8 cellular contexts compared by ENCODE assay signal in genomic region chr19:39407394-39407643, GRCh38. TPM values are rescaled to one million over a fixed set of nuclear protein-coding genes. Genes with fewer than 3 reads are reported as not detected.
DNase-seq lines count a peak whose midpoint lies in the region; ATAC-seq and TF ChIP-seq lines count a peak whose summit lies in the region.

No MANE protein-coding gene starts in this region.

- intact Hi-C loops in CD4-positive, alpha-beta memory T cell (cut with micrococcal nuclease): loop anchor here (2.0 kb wide), 1 partner anchor 557 kb away; no protein-coding TSS in a partner anchor
- intact Hi-C loops in PC-9 (cut with micrococcal nuclease; ENCODE audit: unreplicated experiment): loop anchor here (2.0 kb wide), 1 partner anchor 23 kb away; no protein-coding TSS in a partner anchor

- peak in 1 of 5 donors; percentile 83 for DNase-seq in CD4-positive, alpha-beta memory T cell
- DNase-seq in PC-9 (no peak), epithelial cell of prostate (ENCODE audit: low read depth, low spot score) (no peak), osteocyte (ENCODE audit: extremely low spot score, unreplicated experiment) (no peak), NCI-H128 (lab: John Stamatoyannopoulos, UW; ENCODE audit: unreplicated experiment) (no peak), islet precursor cell (no peak), cerebellar nuclear complex (lab: John Stamatoyannopoulos, UW) (no peak)

- H3K36me3 ChIP-seq in CD4-positive, alpha-beta memory T cell (ENCODE audit: insufficient read depth, low read length): peaks cover 14% of the 10 kb centered on the region
- peaks cover 11% of the 10 kb centered on the region; the same call in 1 of the 2 replicates for H3K36me3 ChIP-seq in PC-9 (ENCODE audit: low read depth)

- H3F3A ChIP-seq in PC-9 (ENCODE audit: insufficient read depth, low read depth): peaks cover 68% of the 10 kb centered on the region

- H3K79me2 ChIP-seq in PC-9 (ENCODE audit: low read depth): peaks cover 27% of the 10 kb centered on the region

- H3K4me2 ChIP-seq in PC-9: peak overlapping the region; percentile 99

- peak overlapping the region; percentile 99 to 100 (median 99) for H3K27ac Mint-ChIP-seq in CD4-positive, alpha-beta memory T cell
- peak overlapping the region; percentile 95 for H3K27ac Mint-ChIP-seq in osteocyte (ENCODE audit: unreplicated experiment)

- peaks cover 62% of the 10 kb centered on the region for H3K4me1 ChIP-seq in CD4-positive, alpha-beta memory T cell (ENCODE audit: insufficient read depth, low read length)
- peaks cover 59% of the 10 kb centered on the region for H3K4me1 ChIP-seq in PC-9 (replicated peaks; ENCODE audit: insufficient read depth)

- ATAC-seq in HG03025 (IDR thresholded peaks at IDR 0.05; ENCODE audit: low FRiP score, unreplicated experiment): no peak

- no peaks in the 10 kb centered on the region for H3K9me3 ChIP-seq in CD4-positive, alpha-beta memory T cell (ENCODE audit: control insufficient read depth in 1 of 2, low read length in 2 of 2)
- no peaks in the 10 kb centered on the region for H3K9me3 ChIP-seq in PC-9 (ENCODE audit: insufficient read depth, low read depth)

- H4K20me1 ChIP-seq in PC-9 (ENCODE audit: insufficient read depth): peaks cover 14% of the 10 kb centered on the region

- TF ChIP-seq CTCF in PC-9 (conservative IDR thresholded peaks at IDR 0.05) (no peak), osteocyte (IDR thresholded peaks at IDR 0.05) (no peak)

- peaks cover 0 to 16% (median 0%) of the 10 kb centered on the region in 8 donors for H3K9me3 Mint-ChIP-seq in CD4-positive, alpha-beta memory T cell
- no peaks in the 10 kb centered on the region for H3K9me3 Mint-ChIP-seq in osteocyte (ENCODE audit: unreplicated experiment)

- no peaks in the 10 kb centered on the region for H3K27me3 ChIP-seq in CD4-positive, alpha-beta memory T cell (ENCODE audit: insufficient read depth, low read length)
- H3K27me3 ChIP-seq in PC-9 (ENCODE audit: insufficient read depth, low read depth): no peaks in the 10 kb centered on the region

- H3K27ac ChIP-seq in CD4-positive, alpha-beta memory T cell (ENCODE audit: low read depth, low read length): peak overlapping the region; percentile 100
- H3K27ac ChIP-seq in PC-9 (peak overlapping the region; percentile 93), epithelial cell of prostate (peak overlapping the region; percentile 100)

- H3K4me3 ChIP-seq in CD4-positive, alpha-beta memory T cell (ENCODE audit: low read length in 2 of 2): peak overlapping the region; percentile 97 to 100
- H3K4me3 ChIP-seq in PC-9: peak overlapping the region; percentile 99

- no TSS peak for BruUV-seq in PC-9 (replicated peaks; lab: Mats Ljungman, UMichigan)

- H3K36me3 Mint-ChIP-seq in CD4-positive, alpha-beta memory T cell: peaks cover 22 to 53% of the 10 kb centered on the region in 2 donors
- peaks cover 13% of the 10 kb centered on the region for H3K36me3 Mint-ChIP-seq in osteocyte (ENCODE audit: unreplicated experiment)

- no peaks in the 10 kb centered on the region for H3K9me2 ChIP-seq in PC-9 (ENCODE audit: insufficient read depth)

- H2AFZ ChIP-seq in PC-9: peak overlapping the region; percentile 5; the same call in 1 of the 2 replicates

- CTCF ChIA-PET in CD4-positive, alpha-beta memory T cell (lab: Charles Lee; ENCODE audit: partially characterized antibody): interaction anchor here (1.8 to 4.3 kb wide), 2 partner anchors 10 to 28 kb away, joined by 8 to 54 read pairs; partner anchors contain the start of gene RPS16
- CTCF ChIA-PET in PC-9 (lab: Charles Lee): interaction anchor here (0.5 kb wide), 1 partner anchor 9 kb away, joined by 3 read pairs; no protein-coding TSS in a partner anchor

- peak overlapping the region; percentile 88 to 99 (median 97) for H3K4me3 Mint-ChIP-seq in CD4-positive, alpha-beta memory T cell
- peak overlapping the region; percentile 92 for H3K4me3 Mint-ChIP-seq in osteocyte (ENCODE audit: unreplicated experiment)

- POLR2A ChIA-PET in CD4-positive, alpha-beta memory T cell (lab: Charles Lee; ENCODE audit: partially characterized antibody): interaction anchor here (0.9 to 11.3 kb wide), 13 partner anchors 9 to 1343 kb away, joined by 3 to 276 read pairs (median 10); partner anchors contain the start of genes ACTMAP, GMFG, MED29 and PAF1
- POLR2A ChIA-PET in PC-9 (lab: Charles Lee; ENCODE audit: unreplicated experiment): interaction anchor here (0.6 to 0.7 kb wide), 4 partner anchors 38 to 1026 kb away, joined by 3 to 11 read pairs (median 5); partner anchors contain the start of genes SAMD4B and SUPT5H

- peaks cover 34 to 95% (median 55%) of the 10 kb centered on the region in 4 donors for H3K4me1 Mint-ChIP-seq in CD4-positive, alpha-beta memory T cell
- peaks cover 61% of the 10 kb centered on the region for H3K4me1 Mint-ChIP-seq in osteocyte (ENCODE audit: unreplicated experiment)

- H3K27me3 Mint-ChIP-seq in CD4-positive, alpha-beta memory T cell: peaks cover 0 to 7% of the 10 kb centered on the region in 2 donors
- no peaks in the 10 kb centered on the region for H3K27me3 Mint-ChIP-seq in osteocyte (ENCODE audit: unreplicated experiment)

RNA-seq across cellular contexts. Expression of gene ZFP36, which starts 0.7 kb away (rescaled TPM):
- 100 to 1,000 TPM; 151 to 152 TPM for total RNA-seq in CD4-positive, alpha-beta memory T cell
- 100 to 1,000 TPM; 164 to 191 TPM for polyA plus RNA-seq in CD4-positive, alpha-beta memory T cell
- total RNA-seq in PC-9 (2021) (31.0 and 36.3 TPM in 2 replicates), osteocyte (81.5 and 105 TPM in 2 replicates)

RNA-seq across cellular contexts. Expression of gene PLEKHG2, which starts 5.2 kb away (rescaled TPM):
- total RNA-seq in CD4-positive, alpha-beta memory T cell: 10 to 100 TPM; 12.1 to 17.0 TPM
- polyA plus RNA-seq in CD4-positive, alpha-beta memory T cell: 1 to 10 TPM; 1.4 to 5.1 TPM
- total RNA-seq in PC-9 (2021) (26.1 and 32.1 TPM in 2 replicates), osteocyte (131 and 150 TPM in 2 replicates)

RNA-seq across cellular contexts. Expression of gene MED29, which starts 16.1 kb away (rescaled TPM):
- 10 to 100 TPM; 43.1 to 51.3 TPM for total RNA-seq in CD4-positive, alpha-beta memory T cell
- 10 to 100 TPM; 50.6 to 59.8 TPM for polyA plus RNA-seq in CD4-positive, alpha-beta memory T cell
- total RNA-seq in PC-9 (2021) (18.6 and 30.9 TPM in 2 replicates), osteocyte (37.1 and 38.7 TPM in 2 replicates)

RNA-seq across cellular contexts. Expression of gene PAF1, which starts 16.4 kb away (rescaled TPM):
- 10 to 100 TPM; 49.2 to 53.8 TPM for total RNA-seq in CD4-positive, alpha-beta memory T cell
- polyA plus RNA-seq in CD4-positive, alpha-beta memory T cell: 10 to 100 TPM; 21.5 to 46.7 TPM
- 54.3 and 61.1 TPM in 2 replicates for total RNA-seq in PC-9 (2021)
- 45.6 and 45.9 TPM in 2 replicates for total RNA-seq in osteocyte

RNA-seq across cellular contexts. Expression of gene RPS16, which starts 28.4 kb away (rescaled TPM):
- 1,000 to 10,000 TPM; 4,061 to 4,227 TPM for total RNA-seq in CD4-positive, alpha-beta memory T cell
- 1,000 to 10,000 TPM; 1,590 to 2,052 TPM for polyA plus RNA-seq in CD4-positive, alpha-beta memory T cell
- 2,510 and 2,860 TPM in 2 replicates for total RNA-seq in PC-9 (2021)
- total RNA-seq in osteocyte: 1,827 and 1,860 TPM in 2 replicates
